8 cellular contexts compared by ENCODE assay signal in genomic region chr9:95317119-95317892, GRCh38. TPM values are rescaled to one million over a fixed set of nuclear protein-coding genes. Genes with fewer than 3 reads are reported as not detected.
DNase-seq lines count a peak whose midpoint lies in the region; ATAC-seq lines count a peak whose summit lies in the region.

Gene FANCC (minus strand): TSS chr9:95317709. CDS start chr9:95249291, 68,418 bp downstream.

- H3K27me3 Mint-ChIP-seq in effector memory CD8-positive, alpha-beta T cell: no peaks in the 10 kb centered on the region

- peak within 1 kb of the TSS; percentile 74 to 92 for H3K4me3 ChIP-seq in mesenchymal stem cell (ENCODE audit: insufficient read depth in 1 of 2, low read depth in 1 of 2, low read length in 2 of 2)

- no peaks in the 10 kb centered on the region for H3K9me3 ChIP-seq in mesenchymal stem cell (ENCODE audit: control insufficient read depth, low read length)

- H3K4ac ChIP-seq in mesenchymal stem cell (ENCODE audit: low read depth in 1 of 2, low read length in 2 of 2): peak within 1 kb of the TSS; percentile 84 to 87

- no peaks in the 10 kb centered on the region for H3K27me3 ChIP-seq in mesenchymal stem cell (ENCODE audit: control insufficient read depth in 1 of 2, insufficient read depth in 1 of 2, low read length in 2 of 2)

- peak within 1 kb of the TSS; percentile 92 to 95 for H3K18ac ChIP-seq in mesenchymal stem cell (ENCODE audit: low read depth in 1 of 2, low read length in 2 of 2)

- DNase-seq in COLO668 (lab: John Stamatoyannopoulos, UW; ENCODE audit: unreplicated experiment) (peak; percentile 94), HS-5 (ENCODE audit: low read depth) (peak; percentile 56), NOMO-1 treated with DMSO at 0.1 percent for 48 hours (lab: John Stamatoyannopoulos, UW; ENCODE audit: unreplicated experiment) (peak; percentile 69), mesenchymal stem cell (peak; percentile 95)
- peak; percentile 71 to 75 for DNase-seq in activated CD8-positive, alpha-beta memory T cell treated with anti-CD3 and anti-CD28 coated beads for 4 hours (ENCODE audit: low read depth in 2 of 2)
- DNase-seq in effector memory CD8-positive, alpha-beta T cell: peak; percentile 74 to 80 (median 77)
- DNase-seq in stimulated activated CD8-positive, alpha-beta memory T cell treated with anti-CD3 and anti-CD28 coated beads, Interleukin-12 subunit alpha, Interleukin-12 subunit beta, amount 100 ng/mL, for 24 hours (ENCODE audit: extremely low read depth): peak; percentile 79

- H3K27ac Mint-ChIP-seq in effector memory CD8-positive, alpha-beta T cell: peak within 1 kb of the TSS; percentile 85 to 87

- no peak within 1 kb of the TSS for H2AK5ac ChIP-seq in mesenchymal stem cell (ENCODE audit: low read length, severe bottlenecking)

- peak within 1 kb of the TSS; percentile 74 for H4K8ac ChIP-seq in mesenchymal stem cell (ENCODE audit: low read length)

- no peak within 1 kb of the TSS for H3K23ac ChIP-seq in mesenchymal stem cell (ENCODE audit: low read length in 2 of 2)

- H3K4me2 ChIP-seq in mesenchymal stem cell (ENCODE audit: low read length, poor library complexity, severe bottlenecking): peak within 1 kb of the TSS; percentile 55

- H2BK12ac ChIP-seq in mesenchymal stem cell (ENCODE audit: low read length in 2 of 2): peak within 1 kb of the TSS; percentile 20 to 27

- peaks cover 11% of the 10 kb centered on the region for H3K79me1 ChIP-seq in mesenchymal stem cell (replicated peaks; ENCODE audit: low read length, poor library complexity, severe bottlenecking)

- H3K9me3 Mint-ChIP-seq in effector memory CD8-positive, alpha-beta T cell: no peaks in the 10 kb centered on the region

- H4K91ac ChIP-seq in mesenchymal stem cell (ENCODE audit: low read length): peak within 1 kb of the TSS; percentile 83

- H2AFZ ChIP-seq in mesenchymal stem cell (ENCODE audit: low read depth, low read length): peak within 1 kb of the TSS; percentile 39

- H2BK120ac ChIP-seq in mesenchymal stem cell (ENCODE audit: low read depth, low read length): peak within 1 kb of the TSS; percentile 88

- peaks cover 1% of the 10 kb centered on the region for H3K4me1 ChIP-seq in mesenchymal stem cell (ENCODE audit: control insufficient read depth, insufficient read depth, low read depth, low read length)

- peak within 1 kb of the TSS; percentile 5 for H2BK15ac ChIP-seq in mesenchymal stem cell (ENCODE audit: low read depth, poor library complexity, severe bottlenecking)

- H3K4me1 Mint-ChIP-seq in effector memory CD8-positive, alpha-beta T cell (ENCODE audit: low read depth in 2 of 2): peaks cover 7 to 11% of the 10 kb centered on the region in 2 donors

- H3K36me3 Mint-ChIP-seq in effector memory CD8-positive, alpha-beta T cell (ENCODE audit: insufficient read depth): no peaks in the 10 kb centered on the region

- peak within 1 kb of the TSS; percentile 91 to 95 for H3K4me3 Mint-ChIP-seq in effector memory CD8-positive, alpha-beta T cell

- H3K9ac ChIP-seq in mesenchymal stem cell (ENCODE audit: low read length): peak within 1 kb of the TSS; percentile 96

- ATAC-seq in GM19467 (IDR thresholded peaks at IDR 0.05; ENCODE audit: unreplicated experiment): peak; percentile 59
- ATAC-seq in effector memory CD8-positive, alpha-beta T cell (replicated peaks): peak; percentile 89

- peak within 1 kb of the TSS in 1 of 2 experiments; percentile 97 for H3K14ac ChIP-seq in mesenchymal stem cell (ENCODE audit: low read length in 2 of 2)

- H3K36me3 ChIP-seq in mesenchymal stem cell (ENCODE audit: control insufficient read depth in 1 of 2, insufficient read depth in 2 of 2, low read depth in 1 of 2, low read length in 2 of 2): no peaks in the 10 kb centered on the region

- H2BK5ac ChIP-seq in mesenchymal stem cell (ENCODE audit: low read depth, low read length, poor library complexity, severe bottlenecking): peak within 1 kb of the TSS; percentile 79

- under 1% methylated on average over 72 of the region's 89 CpGs for WGBS in mesenchymal stem cell

- H3K27ac ChIP-seq in mesenchymal stem cell (ENCODE audit: low read length, poor library complexity, severe bottlenecking): peak within 1 kb of the TSS; percentile 96

RNA-seq across cellular contexts. Expression of gene FANCC, which starts in this region (rescaled TPM):
- polyA plus RNA-seq in mesenchymal stem cell (2013, experiment 1 of 2): 4.8 TPM
- 4.6 TPM for polyA plus RNA-seq in mesenchymal stem cell (2013, experiment 2 of 2)

Comparison
In these comparisons a context has a peak if more than half of its experiments do, and no peak if none do; other contexts are left out.
1. Peak in every context shown above with its lines: DNase-seq, ATAC-seq, H3K4me3 ChIP-seq and H3K27ac ChIP-seq.